Comparison of ENCODE assay signal across 11 cellular contexts in genomic region chr12:1532796-1533195, GRCh38.
DNase-seq lines count a peak whose midpoint lies in the region; ATAC-seq and TF ChIP-seq lines count a peak whose summit lies in the region.
"Had no signal": no experiment of that assay in that cellular context is flagged by ENCODE, and none has a peak within 500 bp of the region (broad histone marks: within the 10 kb centered on the region; RNA-seq: fewer than 3 reads in every experiment).

No MANE protein-coding gene starts in this region.

- intact Hi-C loops in activated CD4-positive, alpha-beta memory T cell treated with anti-CD3 and anti-CD28 coated beads for 36 hours (cut with micrococcal nuclease): loop anchor here (2.0 to 5.0 kb wide), 3 partner anchors 58 to 75 kb away; partner anchors contain the start of gene FBXL14

- CTCF ChIA-PET in activated CD4-positive, alpha-beta memory T cell treated with anti-CD3 and anti-CD28 coated beads, Interleukin-2, amount 10 ng/mL, durations not matched to agents 7 days and 5 days (lab: Charles Lee): interaction anchor here (0.6 to 3.7 kb wide), 5 partner anchors 33 to 415 kb away, joined by 3 to 22 read pairs (median 5); no protein-coding TSS in a partner anchor
- CTCF ChIA-PET in activated CD4-positive, alpha-beta memory T cell treated with anti-CD3 and anti-CD28 coated beads for 36 hours (lab: Charles Lee): interaction anchor here (0.6 to 2.3 kb wide), 5 partner anchors 13 to 74 kb away, joined by 3 to 24 read pairs (median 3); no protein-coding TSS in a partner anchor

- no peaks in the 10 kb centered on the region for H3K9me3 Mint-ChIP-seq in activated CD4-positive, alpha-beta memory T cell treated with anti-CD3 and anti-CD28 coated beads, Interleukin-2, amount 10 ng/mL, durations not matched to agents 7 days and 5 days
- H3K9me3 Mint-ChIP-seq in activated CD4-positive, alpha-beta memory T cell treated with anti-CD3 and anti-CD28 coated beads for 36 hours: no peaks in the 10 kb centered on the region
- no peaks in the 10 kb centered on the region for H3K9me3 Mint-ChIP-seq in osteocyte (ENCODE audit: unreplicated experiment)

- H3K27me3 Mint-ChIP-seq in activated CD4-positive, alpha-beta memory T cell treated with anti-CD3 and anti-CD28 coated beads, Interleukin-2, amount 10 ng/mL, durations not matched to agents 7 days and 5 days: peaks cover 77% of the 10 kb centered on the region
- H3K27me3 Mint-ChIP-seq in activated CD4-positive, alpha-beta memory T cell treated with anti-CD3 and anti-CD28 coated beads for 36 hours: peaks cover 62% of the 10 kb centered on the region
- no peaks in the 10 kb centered on the region for H3K27me3 Mint-ChIP-seq in osteocyte (ENCODE audit: unreplicated experiment)

- no peak overlapping the region for H3K4me3 Mint-ChIP-seq in activated CD4-positive, alpha-beta memory T cell treated with anti-CD3 and anti-CD28 coated beads, Interleukin-2, amount 10 ng/mL, durations not matched to agents 7 days and 5 days
- H3K4me3 Mint-ChIP-seq in activated CD4-positive, alpha-beta memory T cell treated with anti-CD3 and anti-CD28 coated beads for 36 hours: no peak overlapping the region
- H3K4me3 Mint-ChIP-seq in osteocyte (ENCODE audit: unreplicated experiment): peak overlapping the region; percentile 85

- H3K36me3 Mint-ChIP-seq in activated CD4-positive, alpha-beta memory T cell treated with anti-CD3 and anti-CD28 coated beads, Interleukin-2, amount 10 ng/mL, durations not matched to agents 7 days and 5 days (ENCODE audit: low read depth): peaks cover 2% of the 10 kb centered on the region
- no peaks in the 10 kb centered on the region for H3K36me3 Mint-ChIP-seq in activated CD4-positive, alpha-beta memory T cell treated with anti-CD3 and anti-CD28 coated beads for 36 hours
- peaks cover 3% of the 10 kb centered on the region for H3K36me3 Mint-ChIP-seq in osteocyte (ENCODE audit: unreplicated experiment)

- no peak for ATAC-seq in GM21390 (IDR thresholded peaks at IDR 0.05; ENCODE audit: unreplicated experiment)

- H3K27ac Mint-ChIP-seq in activated CD4-positive, alpha-beta memory T cell treated with anti-CD3 and anti-CD28 coated beads, Interleukin-2, amount 10 ng/mL, durations not matched to agents 7 days and 5 days: peak overlapping the region; percentile 9
- no peak overlapping the region for H3K27ac Mint-ChIP-seq in activated CD4-positive, alpha-beta memory T cell treated with anti-CD3 and anti-CD28 coated beads for 36 hours
- peak overlapping the region; percentile 93 for H3K27ac Mint-ChIP-seq in osteocyte (ENCODE audit: unreplicated experiment)

- peaks cover 38% of the 10 kb centered on the region for H3K4me1 Mint-ChIP-seq in activated CD4-positive, alpha-beta memory T cell treated with anti-CD3 and anti-CD28 coated beads, Interleukin-2, amount 10 ng/mL, durations not matched to agents 7 days and 5 days
- peaks cover 29% of the 10 kb centered on the region for H3K4me1 Mint-ChIP-seq in activated CD4-positive, alpha-beta memory T cell treated with anti-CD3 and anti-CD28 coated beads for 36 hours (ENCODE audit: low read depth)
- peaks cover 71% of the 10 kb centered on the region for H3K4me1 Mint-ChIP-seq in osteocyte (ENCODE audit: unreplicated experiment)

- DNase-seq in activated CD4-positive, alpha-beta memory T cell treated with anti-CD3 and anti-CD28 coated beads, Interleukin-2, amount 10 ng/mL, durations not matched to agents 7 days and 5 days: no peak
- no peak for DNase-seq in activated CD4-positive, alpha-beta memory T cell treated with anti-CD3 and anti-CD28 coated beads for 36 hours
- peak; percentile 12 for DNase-seq in LHCN-M2 (ENCODE audit: low read depth)
- peak; percentile 17 for DNase-seq in cerebellar cortex (ENCODE audit: low spot score)
- peak; percentile 21 for DNase-seq in osteocyte (ENCODE audit: extremely low spot score, unreplicated experiment)
- no peak for DNase-seq in activated CD4-positive, alpha-beta T cell treated with anti-CD3 and anti-CD28 coated beads for 1 hour
- DNase-seq in hepatic stellate cell (ENCODE audit: low spot score): no peak
- DNase-seq: activated naive CD4-positive, alpha-beta T cell treated with anti-CD3 and anti-CD28 coated beads, Interleukin-2, amount 50 U/mL, for 16 hours; NCI-H1092 treated with DMSO at 0.1 percent for 48 hours; ovary had no signal

- POLR2A ChIA-PET in activated CD4-positive, alpha-beta memory T cell treated with anti-CD3 and anti-CD28 coated beads, Interleukin-2, amount 10 ng/mL, durations not matched to agents 7 days and 5 days (lab: Charles Lee): interaction anchor here (1.1 kb wide), 1 partner anchor 415 kb away, joined by 4 read pairs; no protein-coding TSS in a partner anchor
- POLR2A ChIA-PET in activated CD4-positive, alpha-beta memory T cell treated with anti-CD3 and anti-CD28 coated beads for 36 hours (lab: Charles Lee): interaction anchor here (0.6 to 1.1 kb wide), 2 partner anchors 60 to 583 kb away, joined by 3 read pairs; partner anchors contain the start of gene RAD52

- no peak for TF ChIP-seq CTCF in osteocyte (IDR thresholded peaks at IDR 0.05)

Comparison
In these comparisons a context has a peak if more than half of its experiments do, and no peak if none do; other contexts are left out.
1. DNase-seq: peak in LHCN-M2 (single experiment), cerebellar cortex (single experiment) and osteocyte (single experiment); none in activated CD4-positive, alpha-beta memory T cell treated with anti-CD3 and anti-CD28 coated beads, Interleukin-2, amount 10 ng/mL, durations not matched to agents 7 days and 5 days (single experiment), activated CD4-positive, alpha-beta memory T cell treated with anti-CD3 and anti-CD28 coated beads for 36 hours (single experiment), activated CD4-positive, alpha-beta T cell treated with anti-CD3 and anti-CD28 coated beads for 1 hour (single experiment) and hepatic stellate cell (single experiment).